ENCODE assay signal across 8 cellular contexts in the genomic region with DNA sequence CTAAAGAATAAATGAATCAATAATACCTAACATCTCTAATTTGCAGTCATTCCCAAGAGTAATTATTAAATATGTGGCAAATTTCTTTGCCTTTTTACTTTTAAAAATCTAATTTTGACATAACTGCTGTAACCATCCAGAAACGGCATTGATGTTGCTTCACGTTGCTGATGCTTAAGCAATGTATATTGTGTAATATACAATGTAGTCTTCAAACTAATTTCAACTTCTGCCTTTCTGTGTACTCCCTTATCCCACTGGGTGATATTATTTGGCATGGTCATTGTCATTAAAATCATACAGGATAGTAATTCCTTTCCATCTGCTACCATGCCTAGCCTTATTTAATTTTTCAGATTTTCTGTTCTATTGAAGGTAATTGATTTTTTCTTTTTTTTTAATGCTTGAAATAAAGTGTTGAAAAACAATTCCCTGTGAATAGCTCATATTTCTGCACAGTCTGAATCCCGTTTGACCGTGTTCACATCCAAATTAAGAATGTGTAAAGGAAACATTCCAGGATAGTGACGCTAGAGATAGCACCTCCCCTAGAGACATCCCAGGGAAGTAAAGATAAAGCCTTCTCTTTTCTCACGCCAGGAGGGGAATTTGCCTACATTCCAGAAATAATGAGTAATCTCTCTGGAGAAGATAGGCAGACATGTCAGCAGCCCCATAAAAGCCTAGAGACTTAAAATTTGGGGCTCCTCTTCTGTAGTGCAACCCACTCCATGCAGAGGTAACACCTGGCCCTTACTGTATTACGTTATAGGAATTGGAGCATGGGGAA. TPM values are rescaled to one million over a fixed set of nuclear protein-coding genes. Genes with fewer than 3 reads are reported as not detected.
DNase-seq lines count a peak whose midpoint lies in the region; ATAC-seq and TF ChIP-seq lines count a peak whose summit lies in the region.

No MANE protein-coding gene starts in this region.

- CTCF ChIA-PET in HEK293 (lab: Yijun Ruan, JAX), result interaction anchor here (0.6 to 1.2 kb wide), 3 partner anchors 20 to 39 kb away, joined by 3 to 4 read pairs (median 3); no protein-coding TSS in a partner anchor

- TF ChIP-seq CTCF in HEK293 (tag by site-specific recombination; IDR thresholded peaks at IDR 0.05) (no peak), cardiac muscle cell (IDR thresholded peaks at IDR 0.05; ENCODE audit: low read depth, low read length) (no peak), mucosa of descending colon (IDR thresholded peaks at IDR 0.05) (no peak)

- no peak overlapping the region for H3K4me3 ChIP-seq in HEK293 (ENCODE audit: low read depth, low read length)
- no peak overlapping the region for H3K4me3 ChIP-seq in cardiac muscle cell
- no peak overlapping the region for H3K4me3 ChIP-seq in skeletal muscle cell (ENCODE audit: low read depth, low read length)
- no peak overlapping the region for H3K4me3 ChIP-seq in mucosa of descending colon

- H3K27me3 ChIP-seq in cardiac muscle cell, result no peaks in the 10 kb centered on the region

- H3K36me3 ChIP-seq in HEK293 (ENCODE audit: control insufficient read depth in 2 of 2, insufficient read depth in 1 of 2, low read length in 2 of 2), result peaks cover 3 to 38% of the 10 kb centered on the region in 2 experiments
- H3K36me3 ChIP-seq in cardiac muscle cell, result peaks cover 16% of the 10 kb centered on the region
- H3K36me3 ChIP-seq in mucosa of descending colon (ENCODE audit: low read depth), result peaks cover 6% of the 10 kb centered on the region

- H3K4me1 ChIP-seq in HEK293 (ENCODE audit: control insufficient read depth, insufficient read depth, low read length), result no peaks in the 10 kb centered on the region
- H3K4me1 ChIP-seq in cardiac muscle cell (ENCODE audit: low read depth), result no peaks in the 10 kb centered on the region
- H3K4me1 ChIP-seq in mucosa of descending colon (ENCODE audit: low read depth), result no peaks in the 10 kb centered on the region

- H3K27ac ChIP-seq in HEK293 (ENCODE audit: extremely low read depth, low read depth, low read length), result no peak overlapping the region
- H3K27ac ChIP-seq in cardiac muscle cell, result peak overlapping the region; percentile 78

- POLR2A ChIA-PET in HEK293 (lab: Yijun Ruan, JAX), result interaction anchor here (1.0 kb wide), 1 partner anchor 9 kb away, joined by 6 read pairs; the partner anchor contains the start of gene FAM200B

- DNase-seq in SKM-1 (lab: John Stamatoyannopoulos, UW; ENCODE audit: unreplicated experiment) (peak; percentile 90), cardiac muscle cell (ENCODE audit: low read depth in 1 of 2, low spot score in 1 of 2) (peak in 1 of 2 donors; percentile 97), skeletal muscle cell (ENCODE audit: low read depth) (peak; percentile 81), UCSD-AML1 (lab: John Stamatoyannopoulos, UW; ENCODE audit: unreplicated experiment) (no peak), mucosa of descending colon (no peak)

- intact Hi-C loops in mucosa of descending colon (cut with DNase I, micrococcal nuclease), result no loop called here

- ATAC-seq in GM21515 (IDR thresholded peaks at IDR 0.05; ENCODE audit: unreplicated experiment) (no peak), mucosa of descending colon (no peak), HG02938 (IDR thresholded peaks at IDR 0.05; ENCODE audit: unreplicated experiment) (no peak)

- H3K9me3 ChIP-seq in HEK293 (ENCODE audit: control insufficient read depth, insufficient read depth, low read depth, low read length) (no peaks in the 10 kb centered on the region), cardiac muscle cell (ENCODE audit: low read depth) (no peaks in the 10 kb centered on the region), mucosa of descending colon (no peaks in the 10 kb centered on the region)

TF ChIP-seq in HEK293, 187 proteins besides CTCF, POLR2A, EP300 and RAD21 (continues in another document):
- no peak for TF ChIP-seq ZNF664 (tag by site-specific recombination; IDR thresholded peaks at IDR 0.05)
- TF ChIP-seq GLIS1 (tag by site-specific recombination; IDR thresholded peaks at IDR 0.05), result peak; percentile 73
- TF ChIP-seq PRDM1 (tag by site-specific recombination; IDR thresholded peaks at IDR 0.05), result 0 out of 2 replicates have a peak, but pooled peaks have one; percentile 16
- TF ChIP-seq ZNF155 (tag by site-specific recombination; IDR thresholded peaks at IDR 0.05), result no peak
- no peak for TF ChIP-seq ZNF341 (tag by site-specific recombination; IDR thresholded peaks at IDR 0.05; ENCODE audit: low read depth)
- no peak for TF ChIP-seq ZNF510 (tag by site-specific recombination; IDR thresholded peaks at IDR 0.05; ENCODE audit: insufficient replicate concordance)
- TF ChIP-seq ZNF350 (tag by site-specific recombination; IDR thresholded peaks at IDR 0.05), result no peak
- TF ChIP-seq EGR2 (tag by site-specific recombination; IDR thresholded peaks at IDR 0.05; ENCODE audit: low read depth), result no peak
- TF ChIP-seq SCRT2 (tag by site-specific recombination; IDR thresholded peaks at IDR 0.05), result no peak
- TF ChIP-seq ZIC2 (tag by site-specific recombination; IDR thresholded peaks at IDR 0.05), result no peak
- TF ChIP-seq ZNF366 (tag by site-specific recombination; conservative IDR thresholded peaks at IDR 0.05), result 0 out of 2 replicates have a peak, but pooled peaks have one; percentile 19
- peak; percentile 59 for TF ChIP-seq ZNF629 (tag by site-specific recombination; IDR thresholded peaks at IDR 0.05)
- TF ChIP-seq GLI2 (tag by site-specific recombination; IDR thresholded peaks at IDR 0.05; ENCODE audit: borderline replicate concordance, low read depth), result no peak
- no peak for TF ChIP-seq PRDM2 (tag by site-specific recombination; IDR thresholded peaks at IDR 0.05; ENCODE audit: borderline replicate concordance)
- TF ChIP-seq ZBTB44 (tag by site-specific recombination; IDR thresholded peaks at IDR 0.05), result no peak
- no peak for TF ChIP-seq SP3 (tag by site-specific recombination; IDR thresholded peaks at IDR 0.05)
- TF ChIP-seq ZNF202 (tag by site-specific recombination; IDR thresholded peaks at IDR 0.05; ENCODE audit: borderline replicate concordance), result no peak

RNA-seq across cellular contexts. Expression of gene FAM200B, which starts 8.6 kb away (rescaled TPM):
- total RNA-seq in cardiac muscle cell, result 35.9 and 38.2 TPM in 2 replicates
- polyA plus RNA-seq in cardiac muscle cell, result 57.4 and 65.9 TPM in 2 replicates
- total RNA-seq in mucosa of descending colon, result 10 to 100 TPM; 35.3 to 46.1 (median 38.9) TPM

RNA-seq across cellular contexts. Expression of gene BST1, which starts 12.7 kb away (rescaled TPM):
- 0.09 and 0.60 TPM in 2 replicates for total RNA-seq in cardiac muscle cell
- 0.24 and 0.35 TPM in 2 replicates for polyA plus RNA-seq in cardiac muscle cell
- 10 to 100 TPM in 1 of 3 donors, 1 to 10 TPM in 2; 4.7 to 14.6 (median 6.9) TPM for total RNA-seq in mucosa of descending colon

RNA-seq across cellular contexts. Expression of gene FBXL5, which starts 35.1 kb away (rescaled TPM):
- total RNA-seq in cardiac muscle cell, result 55.6 and 66.3 TPM in 2 replicates
- 39.0 and 96.5 TPM in 2 replicates for polyA plus RNA-seq in cardiac muscle cell
- total RNA-seq in mucosa of descending colon, result 100 to 1,000 TPM in 1 of 3 donors, 10 to 100 TPM in 2; 44.8 to 104 (median 60.4) TPM

Comparison
In these comparisons a context has a peak if more than half of its experiments do, and no peak if none do; other contexts are left out.
1. DNase-seq: peak in SKM-1 (single experiment) and skeletal muscle cell (single experiment); none in UCSD-AML1 (single experiment) and mucosa of descending colon (0 of 3).